In genomic region chr2:85253890-85254289, GRCh38 we compare ENCODE assay signal across 17 cellular contexts.
"Had no signal": no experiment of that assay in that cellular context is flagged by ENCODE, and none has a peak within 500 bp of the region (broad histone marks: within the 10 kb centered on the region; RNA-seq: fewer than 3 reads in every experiment).

No MANE protein-coding gene starts in this region.

- H3K9me3 ChIP-seq: left lung, psoas muscle, sigmoid colon, testis had no signal

- H3K27me3 Mint-ChIP-seq: stimulated activated naive CD8-positive, alpha-beta T cell treated with anti-CD3 and anti-CD28 coated beads, Interleukin-15, Interleukin-2, amounts not matched to agents 100 ng/mL and 50 ng/mL, for 24 hours had no signal

- H3K27ac ChIP-seq: foreskin keratinocyte, left lung, psoas muscle, sigmoid colon, testis had no signal

- H3K9me3 Mint-ChIP-seq: activated naive CD8-positive, alpha-beta T cell treated with anti-CD3 and anti-CD28 coated beads, Interleukin-2, amount 10 ng/mL, durations not matched to agents 7 days and 5 days; stimulated activated naive CD8-positive, alpha-beta T cell treated with anti-CD3 and anti-CD28 coated beads, Interleukin-15, Interleukin-2, amounts not matched to agents 100 ng/mL and 50 ng/mL, for 24 hours had no signal

- H3K4me3 Mint-ChIP-seq: activated naive CD8-positive, alpha-beta T cell treated with anti-CD3 and anti-CD28 coated beads, Interleukin-2, amount 10 ng/mL, durations not matched to agents 7 days and 5 days; stimulated activated naive CD8-positive, alpha-beta T cell treated with anti-CD3 and anti-CD28 coated beads, Interleukin-15, Interleukin-2, amounts not matched to agents 100 ng/mL and 50 ng/mL, for 24 hours had no signal

- DNase-seq: activated CD4-positive, alpha-beta T cell treated with anti-CD3 and anti-CD28 coated beads for 1 hour; activated CD4-positive, alpha-beta T cell treated with anti-CD3 and anti-CD28 coated beads, Interleukin-2, amount 50 U/mL, for 48 hours; activated gamma-delta T cell treated with Interleukin-2 at 50 U/mL for 16 hours; activated naive CD8-positive, alpha-beta T cell treated with anti-CD3 and anti-CD28 coated beads, Interleukin-2, amount 10 ng/mL, durations not matched to agents 7 days and 5 days; activated T-cell treated with anti-CD3 and anti-CD28 coated beads, Interleukin-2, amount 50 U/mL, for 48 hours; anterior cingulate cortex; foreskin keratinocyte; head of caudate nucleus; left lung; occipital lobe; psoas muscle; sigmoid colon; stimulated activated CD4-positive, alpha-beta T cell treated with anti-CD3 and anti-CD28 coated beads, Interleukin-4, amount 100 ng/mL, for 1 hour; stimulated activated CD8-positive, alpha-beta memory T cell treated with anti-CD3 and anti-CD28 coated beads, Interleukin-4, amount 100 ng/mL, for 48 hours; T-helper 2 cell; testis had no signal

- ATAC-seq: foreskin keratinocyte, left lung, psoas muscle had no signal

- H3K36me3 Mint-ChIP-seq: activated naive CD8-positive, alpha-beta T cell treated with anti-CD3 and anti-CD28 coated beads, Interleukin-2, amount 10 ng/mL, durations not matched to agents 7 days and 5 days had no signal

- H3K27ac Mint-ChIP-seq: activated naive CD8-positive, alpha-beta T cell treated with anti-CD3 and anti-CD28 coated beads, Interleukin-2, amount 10 ng/mL, durations not matched to agents 7 days and 5 days; stimulated activated naive CD8-positive, alpha-beta T cell treated with anti-CD3 and anti-CD28 coated beads, Interleukin-15, Interleukin-2, amounts not matched to agents 100 ng/mL and 50 ng/mL, for 24 hours had no signal

- H3K4me3 ChIP-seq: left lung, psoas muscle, sigmoid colon, testis had no signal

- H3K36me3 ChIP-seq: left lung, sigmoid colon had no signal

- H3K27me3 ChIP-seq: foreskin keratinocyte, left lung, sigmoid colon, testis had no signal

- H3K4me1 Mint-ChIP-seq: activated naive CD8-positive, alpha-beta T cell treated with anti-CD3 and anti-CD28 coated beads, Interleukin-2, amount 10 ng/mL, durations not matched to agents 7 days and 5 days had no signal
